19 cellular contexts compared by ENCODE assay signal in genomic region chr2:174762464-174762863, GRCh38. TPM values are rescaled to one million over a fixed set of nuclear protein-coding genes. Genes with fewer than 3 reads are reported as not detected.
DNase-seq lines count a peak whose midpoint lies in the region; ATAC-seq, FAIRE-seq and TF ChIP-seq lines count a peak whose summit lies in the region.
"Had no signal": no experiment of that assay in that cellular context is flagged by ENCODE, and none has a peak within 500 bp of the region (broad histone marks: within the 10 kb centered on the region; RNA-seq: fewer than 3 reads in every experiment).

No MANE protein-coding gene starts in this region.

- 55% methylated on average over 5 of the region's 5 CpGs for WGBS in GM12878 (ENCODE audit: insufficient coverage, insufficient replicate concordance, low lambda C conversion rate, missing lambda C conversion rate)
- 79% methylated on average over 5 of the region's 5 CpGs for WGBS in hepatocyte (ENCODE audit: low lambda C conversion rate, missing lambda C conversion rate)

- no peaks in the 10 kb centered on the region for H3K36me3 Mint-ChIP-seq in stimulated activated naive B cell treated with anti-CD40 and anti-IgM and Interleukin-4, amounts not matched to agents 10 μg/mL and 1 μg/mL and 100 μg/mL, for 72 hours
- H3K36me3 Mint-ChIP-seq: CD4-positive, CD25-positive, alpha-beta regulatory T cell had no signal

- intact Hi-C loops in GM12878 (cut with micrococcal nuclease; ENCODE audit: unreplicated experiment) (no loop called here), gastrocnemius medialis (cut with DNase I; ENCODE audit: low total_unique reads) (no loop called here)

- no peaks in the 10 kb centered on the region for H3K9me3 ChIP-seq in BLaER1 treated with 17β-estradiol and CSF1 and Interleukin-3, amounts not matched to agents 10 nM and 100 nM (replicated peaks in 1 of 11)
- H3K9me3 ChIP-seq in GM12878 (replicated peaks; ENCODE audit: control insufficient read depth, insufficient read depth, low read length) (no peaks in the 10 kb centered on the region), hepatocyte (ENCODE audit: low read depth) (no peaks in the 10 kb centered on the region), gastrocnemius medialis (no peaks in the 10 kb centered on the region)

- no peak overlapping the region for H3K4me3 Mint-ChIP-seq in stimulated activated naive B cell treated with anti-CD40 and anti-IgM and Interleukin-4, amounts not matched to agents 10 μg/mL and 1 μg/mL and 100 μg/mL, for 72 hours
- H3K4me3 Mint-ChIP-seq: GM23338 had no signal

- POLR2A ChIA-PET in GM12878 (lab: Charles Lee): interaction anchor here (0.7 to 1.6 kb wide), 3 partner anchors 11 to 292 kb away, joined by 3 to 4 read pairs (median 4); no protein-coding TSS in a partner anchor

- H3K27me3 Mint-ChIP-seq in stimulated activated naive B cell treated with anti-CD40 and anti-IgM and Interleukin-4, amounts not matched to agents 10 μg/mL and 1 μg/mL and 100 μg/mL, for 72 hours: peaks cover 14 to 40% of the 10 kb centered on the region in 2 donors

- H2AFZ ChIP-seq in GM12878 (ENCODE audit: control insufficient read depth, low read depth, low read length) (no peak overlapping the region), hepatocyte (peak overlapping the region; percentile 19)
- H2AFZ ChIP-seq: GM23338 had no signal

- no peak for TF ChIP-seq RAD21 in GM12878 (IDR thresholded peaks at IDR 0.05; ENCODE audit: insufficient read depth, low read depth, low read length)

- SMC1A ChIA-PET in GM12878 (lab: Charles Lee; ENCODE audit: uncharacterized antibody, unreplicated experiment): interaction anchor here (1.2 to 2.1 kb wide), 2 partner anchors 9 to 60 kb away, joined by 3 to 9 read pairs; no protein-coding TSS in a partner anchor

- no TSS peak for BruUV-seq in GM12878 (replicated peaks; lab: Mats Ljungman, UMichigan)

- CTCF ChIA-PET in GM12878 (lab: Yijun Ruan, JAX): interaction anchor here (0.6 to 6.4 kb wide), 5 partner anchors 9 to 270 kb away, joined by 3 to 43 read pairs (median 10); no protein-coding TSS in a partner anchor

- no peak for TF ChIP-seq POLR2A in GM12878 (IDR thresholded peaks at IDR 0.05; ENCODE audit: low read depth, low read length)
- no peak for TF ChIP-seq POLR2A in gastrocnemius medialis (IDR thresholded peaks at IDR 0.05)

- no peak for TF ChIP-seq CTCF in GM12878 (IDR thresholded peaks at IDR 0.05 in 2 of 3, conservative IDR thresholded peaks at IDR 0.05 in 1 of 3; ENCODE audit: control insufficient read depth in 2 of 3, extremely low read depth in 1 of 3, insufficient read depth in 1 of 3, low read depth in 3 of 3, low read length in 3 of 3)
- TF ChIP-seq CTCF in hepatocyte (IDR thresholded peaks at IDR 0.05; ENCODE audit: poor library complexity): no peak
- no peak for TF ChIP-seq CTCF in gastrocnemius medialis (IDR thresholded peaks at IDR 0.05 in 4 of 5, conservative IDR thresholded peaks at IDR 0.05 in 1 of 5)

- H3K9me2 ChIP-seq in hepatocyte (replicated peaks; ENCODE audit: insufficient read depth): no peaks in the 10 kb centered on the region

- ATAC-seq in GM12878: no peak
- ATAC-seq in gastrocnemius medialis: no peak
- ATAC-seq in stimulated activated naive B cell treated with anti-CD40 and anti-IgM and Interleukin-4, amounts not matched to agents 10 μg/mL and 1 μg/mL and 100 μg/mL, for 72 hours (replicated peaks): no peak
- ATAC-seq: GM23338, Panc1 had no signal

- RAD21 ChIA-PET in GM12878 (lab: Charles Lee; ENCODE audit: unreplicated experiment): no interaction called here

- peak overlapping the region in 8 of 11 experiments; percentile 21 to 86 (median 56); a peak in 15 of 22 replicates for H3K4me2 ChIP-seq in BLaER1 treated with 17β-estradiol and CSF1 and Interleukin-3, amounts not matched to agents 10 nM and 100 nM
- H3K4me2 ChIP-seq in GM12878 (ENCODE audit: control insufficient read depth, insufficient read depth) (no peak overlapping the region), hepatocyte (no peak overlapping the region)
- H3K4me2 ChIP-seq: GM23338 had no signal

- in situ Hi-C loops in GM12878 (cut with MboI): no loop called here
- in situ Hi-C loops in gastrocnemius medialis (cut with MboI; ENCODE audit: low sequenced_read_pairs in 4 of 4): no loop called here

- peak; percentile 13 for FAIRE-seq in GM12878 (lab: Jason Lieb, UNC)
- FAIRE-seq: A204.1, G401.6 had no signal

- no peaks in the 10 kb centered on the region for H3K9me3 Mint-ChIP-seq in stimulated activated naive B cell treated with anti-CD40 and anti-IgM and Interleukin-4, amounts not matched to agents 10 μg/mL and 1 μg/mL and 100 μg/mL, for 72 hours
- H3K9me3 Mint-ChIP-seq: GM23338 had no signal

- peaks cover 0 to 5% of the 10 kb centered on the region in 2 donors for H3K4me1 Mint-ChIP-seq in stimulated activated naive B cell treated with anti-CD40 and anti-IgM and Interleukin-4, amounts not matched to agents 10 μg/mL and 1 μg/mL and 100 μg/mL, for 72 hours

- H3K79me2 ChIP-seq in GM12878 (ENCODE audit: control insufficient read depth, insufficient read depth, low read length) (no peaks in the 10 kb centered on the region), hepatocyte (no peaks in the 10 kb centered on the region)

- no peaks in the 10 kb centered on the region for H3K36me3 ChIP-seq in BLaER1 treated with 17β-estradiol and CSF1 and Interleukin-3, amounts not matched to agents 10 nM and 100 nM
- H3K36me3 ChIP-seq in GM12878 (ENCODE audit: control insufficient read depth in 2 of 2, insufficient read depth in 2 of 2, low read length in 1 of 2): no peaks in the 10 kb centered on the region
- no peaks in the 10 kb centered on the region for H3K36me3 ChIP-seq in hepatocyte (replicated peaks; ENCODE audit: insufficient read depth, low read depth)
- peaks cover 0 to 22% of the 10 kb centered on the region in 2 donors for H3K36me3 ChIP-seq in gastrocnemius medialis

- H3K27ac Mint-ChIP-seq in stimulated activated naive B cell treated with anti-CD40 and anti-IgM and Interleukin-4, amounts not matched to agents 10 μg/mL and 1 μg/mL and 100 μg/mL, for 72 hours: no peak overlapping the region
- H3K27ac Mint-ChIP-seq: CD4-positive, CD25-positive, alpha-beta regulatory T cell; GM23338 had no signal

- H4K20me1 ChIP-seq in BLaER1 treated with 17β-estradiol and CSF1 and Interleukin-3, amounts not matched to agents 10 nM and 100 nM: peaks cover 0 to 23% (median 0%) of the 10 kb centered on the region in 11 experiments; a peak in 4 of 22 replicates
- H4K20me1 ChIP-seq in GM12878 (ENCODE audit: control insufficient read depth, insufficient read depth): no peaks in the 10 kb centered on the region
- no peaks in the 10 kb centered on the region for H4K20me1 ChIP-seq in hepatocyte (ENCODE audit: insufficient read depth, poor library complexity, severe bottlenecking)

- H3K4me1 ChIP-seq in BLaER1 treated with 17β-estradiol and CSF1 and Interleukin-3, amounts not matched to agents 10 nM and 100 nM: peaks cover 12 to 57% (median 41%) of the 10 kb centered on the region in 10 experiments
- H3K4me1 ChIP-seq in GM12878 (ENCODE audit: control insufficient read depth, insufficient read depth, low read length) (peaks cover 5% of the 10 kb centered on the region), hepatocyte (ENCODE audit: insufficient read depth) (peaks cover 15% of the 10 kb centered on the region), gastrocnemius medialis (peaks cover 35 to 46% of the 10 kb centered on the region in 2 donors)

- peaks cover 0 to 100% (median 0%) of the 10 kb centered on the region in 11 experiments; a peak in 7 of 22 replicates for H3K27me3 ChIP-seq in BLaER1 treated with 17β-estradiol and CSF1 and Interleukin-3, amounts not matched to agents 10 nM and 100 nM
- H3K27me3 ChIP-seq in GM12878 (replicated peaks in 1 of 2; ENCODE audit: control insufficient read depth in 2 of 2, insufficient read depth in 2 of 2, low read length in 1 of 2) (no peaks in the 10 kb centered on the region), hepatocyte (no peaks in the 10 kb centered on the region), gastrocnemius medialis (no peaks in the 10 kb centered on the region)

- TF ChIP-seq EP300 in GM12878 (IDR thresholded peaks at IDR 0.05; ENCODE audit: borderline replicate concordance in 1 of 2, control insufficient read depth in 1 of 2, low read depth in 2 of 2, low read length in 2 of 2): no peak

- DNase-seq in GM12878 (ENCODE audit: low read depth, low spot score) (no peak), hepatocyte (ENCODE audit: low spot score) (no peak), gastrocnemius medialis (no peak), ureter (ENCODE audit: low spot score) (no peak), NCI-H2171 (lab: John Stamatoyannopoulos, UW) (no peak)
- DNase-seq in stimulated activated naive B cell treated with anti-CD40 and anti-IgM and Interleukin-4, amounts not matched to agents 10 μg/mL and 1 μg/mL and 100 μg/mL, for 72 hours: no peak
- no peak for DNase-seq in stimulated activated CD4-positive, alpha-beta T cell treated with anti-CD3 and anti-CD28 coated beads, Interleukin-4, amount 100 ng/mL, for 1 hour
- DNase-seq: CD4-positive, CD25-positive, alpha-beta regulatory T cell; DMS53; NCI-H1105 treated with DMSO at 0.1 percent for 48 hours; NCI-H187; NCI-H774; Right ventricle myocardium superior had no signal

- H3K4me3 ChIP-seq in BLaER1 treated with 17β-estradiol and CSF1 and Interleukin-3, amounts not matched to agents 10 nM and 100 nM: no peak overlapping the region
- H3K4me3 ChIP-seq in GM12878: no peak overlapping the region
- H3K4me3 ChIP-seq in hepatocyte: no peak overlapping the region
- H3K4me3 ChIP-seq in gastrocnemius medialis: peak overlapping the region; percentile 13 to 58 (median 41)
- H3K4me3 ChIP-seq: GM23338 had no signal

- H3K9ac ChIP-seq in BLaER1 treated with 17β-estradiol and CSF1 and Interleukin-3, amounts not matched to agents 10 nM and 100 nM: no peak overlapping the region
- no peak overlapping the region for H3K9ac ChIP-seq in GM12878 (ENCODE audit: control insufficient read depth, insufficient read depth, low read length)

- no peak overlapping the region for H3K27ac ChIP-seq in BLaER1 treated with 17β-estradiol and CSF1 and Interleukin-3, amounts not matched to agents 10 nM and 100 nM
- H3K27ac ChIP-seq in GM12878 (ENCODE audit: control insufficient read depth, insufficient read depth) (no peak overlapping the region), hepatocyte (no peak overlapping the region), gastrocnemius medialis (peak overlapping the region; percentile 78 to 91 (median 82))

RNA-seq across cellular contexts. Expression of gene CHRNA1, which starts 1.8 kb away (rescaled TPM):
- not detected in 2 replicates for total RNA-seq in GM12878 (2013; cell fraction: nucleolus; rRNA removed)
- total RNA-seq in GM12878 (2014; rRNA removed) (not detected in 2 replicates), GM12878 (2014; rRNA removed; fragmentation: Illumina TruSeq; extraction: Trizol) (not detected in 2 replicates), GM12878 (2021) (not detected in 2 replicates), hepatocyte (1.9 and 2.5 TPM in 2 replicates), gastrocnemius medialis (100 to 1,000 TPM in 2 of 4 donors, 10 to 100 TPM in 2; 84.6 to 306 (median 185) TPM), ureter (0.34 TPM)
- not detected for polyA plus RNA-seq in GM12878 (2011; ENCODE audit: low read depth)
- polyA plus RNA-seq in GM12878 (2011; rRNA removed) (0.05 and 0.06 TPM in 2 replicates), GM12878 (2014; fragmentation: Illumina TruSeq; extraction: Trizol) (not detected in 2 replicates), GM12878 (2014; fragmentation: Nextera tagmentation; extraction: Ambion mirVana) (not detected), GM12878 (2014; rRNA removed) (not detected in 2 replicates), GM12878 (2016; fragmentation: Nextera tagmentation; extraction: Ambion mirVana) (under 1 TPM in 1 of 2 experiments, not detected in 1; 0.14 TPM), hepatocyte (1.5 and 1.6 TPM in 2 replicates)
- 0.05 and 0.09 TPM in 2 replicates for polyA plus RNA-seq in GM12878 (2011; cell fraction: cytosol; rRNA removed)
- polyA plus RNA-seq in GM12878 (2011; cell fraction: nucleus; rRNA removed): 0.07 TPM in 1 of 2 replicates, not detected in the other
- not detected in 2 replicates for polyA plus RNA-seq in GM12878 (2012)
- polyA minus RNA-seq in GM12878 (2011; rRNA and poly(A)+ RNA removed): 0.15 TPM in 1 of 2 replicates, not detected in the other
- polyA minus RNA-seq in GM12878 (2011; cell fraction: cytosol; rRNA and poly(A)+ RNA removed): not detected in 2 replicates
- polyA minus RNA-seq in GM12878 (2011; cell fraction: nucleus; rRNA and poly(A)+ RNA removed): 0.24 TPM in 1 of 2 replicates, not detected in the other
- total RNA-seq: GM23338, NCI-H460, Right ventricle myocardium superior had no signal
- polyA plus RNA-seq: GM23338 had no signal

Comparison
In these comparisons a context has a peak if more than half of its experiments do, and no peak if none do; other contexts are left out.
1. H3K27ac ChIP-seq: peak in gastrocnemius medialis (4 of 4); none in BLaER1 treated with 17β-estradiol and CSF1 and Interleukin-3, amounts not matched to agents 10 nM and 100 nM (0 of 11), GM12878 (single experiment) and hepatocyte (single experiment).
2. H3K4me2 ChIP-seq: peak in BLaER1 treated with 17β-estradiol and CSF1 and Interleukin-3, amounts not matched to agents 10 nM and 100 nM (8 of 11); none in GM12878 (single experiment) and hepatocyte (single experiment).
3. H3K4me3 ChIP-seq: peak in gastrocnemius medialis (4 of 4); none in BLaER1 treated with 17β-estradiol and CSF1 and Interleukin-3, amounts not matched to agents 10 nM and 100 nM (0 of 10), GM12878 (single experiment) and hepatocyte (single experiment).
4. RNA of gene CHRNA1, which starts 1.8 kb away (total RNA-seq): 84.6 to 306 TPM in gastrocnemius medialis; 1.9 to 2.5 TPM in hepatocyte, 0.34 TPM in ureter (single experiment) and not detected in GM12878; every median in the first group is over 10 times any median in the second.